14 cellular contexts compared by ENCODE assay signal in genomic region chr1:31785947-31786290, GRCh38. TPM values are rescaled to one million over a fixed set of nuclear protein-coding genes. Genes with fewer than 3 reads are reported as not detected.
"Had no signal": no experiment of that assay in that cellular context is flagged by ENCODE, and none has a peak within 500 bp of the region (broad histone marks: within the 10 kb centered on the region; RNA-seq: fewer than 3 reads in every experiment).

No MANE protein-coding gene starts in this region.

- H3K36me3 ChIP-seq: ascending aorta, heart right ventricle, stomach, thoracic aorta, upper lobe of right lung had no signal

- H3K36me3 Mint-ChIP-seq: naive B cell had no signal

- H3K27ac ChIP-seq: ascending aorta, heart right ventricle, stomach, thoracic aorta, upper lobe of right lung had no signal

- DNase-seq: activated CD4-positive, alpha-beta T cell treated with anti-CD3 and anti-CD28 coated beads for 48 hours; activated CD8-positive, alpha-beta T cell treated with anti-CD3 and anti-CD28 coated beads, Interleukin-2, amount 10 ng/mL, durations not matched to agents 7 days and 5 days; activated naive CD4-positive, alpha-beta T cell treated with anti-CD3 and anti-CD28 coated beads for 36 hours; activated naive CD8-positive, alpha-beta T cell treated with anti-CD3 and anti-CD28 coated beads, Interleukin-2, amount 50 U/mL, for 24 hours; activated T-cell treated with anti-CD3 and anti-CD28 coated beads for 4 hours; dermis blood vessel endothelial cell; heart right ventricle; naive B cell; stomach had no signal

- ATAC-seq: activated CD8-positive, alpha-beta T cell treated with anti-CD3 and anti-CD28 coated beads, Interleukin-2, amount 10 ng/mL, durations not matched to agents 7 days and 5 days; activated naive CD8-positive, alpha-beta T cell treated with anti-CD3 and anti-CD28 coated beads, Interleukin-2, amount 50 U/mL, for 24 hours; heart right ventricle; upper lobe of right lung had no signal

- H3K27me3 ChIP-seq: ascending aorta, heart right ventricle, stomach, upper lobe of right lung had no signal

- H3K27me3 Mint-ChIP-seq: activated naive CD8-positive, alpha-beta T cell treated with anti-CD3 and anti-CD28 coated beads, Interleukin-2, amount 50 U/mL, for 24 hours; naive B cell had no signal

- H3K4me3 Mint-ChIP-seq: activated CD8-positive, alpha-beta T cell treated with anti-CD3 and anti-CD28 coated beads, Interleukin-2, amount 10 ng/mL, durations not matched to agents 7 days and 5 days; activated naive CD4-positive, alpha-beta T cell treated with anti-CD3 and anti-CD28 coated beads for 36 hours; activated naive CD8-positive, alpha-beta T cell treated with anti-CD3 and anti-CD28 coated beads, Interleukin-2, amount 50 U/mL, for 24 hours; T-helper 1 cell treated with Interleukin-12 subunit alpha and Interleukin-12 subunit beta and Interleukin-4 antibody, amounts not matched to agents 30 μg/mL and 1 μg/mL, for 36 hours had no signal

- H3K4me3 ChIP-seq: ascending aorta, heart right ventricle, stomach, thoracic aorta, upper lobe of right lung had no signal

- H3K9me3 ChIP-seq: ascending aorta, heart right ventricle, stomach, thoracic aorta, upper lobe of right lung had no signal

- H3K9me3 Mint-ChIP-seq: activated naive CD4-positive, alpha-beta T cell treated with anti-CD3 and anti-CD28 coated beads for 36 hours; activated naive CD8-positive, alpha-beta T cell treated with anti-CD3 and anti-CD28 coated beads, Interleukin-2, amount 50 U/mL, for 24 hours; naive B cell; T-helper 1 cell treated with Interleukin-12 subunit alpha and Interleukin-12 subunit beta and Interleukin-4 antibody, amounts not matched to agents 30 μg/mL and 1 μg/mL, for 36 hours had no signal

- H3K27ac Mint-ChIP-seq: activated CD8-positive, alpha-beta T cell treated with anti-CD3 and anti-CD28 coated beads, Interleukin-2, amount 10 ng/mL, durations not matched to agents 7 days and 5 days; activated naive CD4-positive, alpha-beta T cell treated with anti-CD3 and anti-CD28 coated beads for 36 hours; activated naive CD8-positive, alpha-beta T cell treated with anti-CD3 and anti-CD28 coated beads, Interleukin-2, amount 50 U/mL, for 24 hours; T-helper 1 cell treated with Interleukin-12 subunit alpha and Interleukin-12 subunit beta and Interleukin-4 antibody, amounts not matched to agents 30 μg/mL and 1 μg/mL, for 36 hours had no signal

RNA-seq across cellular contexts. Expression of gene SPOCD1, which starts 29.9 kb away (rescaled TPM):
- total RNA-seq: activated CD8-positive, alpha-beta T cell treated with anti-CD3 and anti-CD28 coated beads, Interleukin-2, amount 10 ng/mL, durations not matched to agents 7 days and 5 days; cerebellum had no signal
